Comparison of ENCODE assay signal across 1 cellular context in the genomic region with DNA sequence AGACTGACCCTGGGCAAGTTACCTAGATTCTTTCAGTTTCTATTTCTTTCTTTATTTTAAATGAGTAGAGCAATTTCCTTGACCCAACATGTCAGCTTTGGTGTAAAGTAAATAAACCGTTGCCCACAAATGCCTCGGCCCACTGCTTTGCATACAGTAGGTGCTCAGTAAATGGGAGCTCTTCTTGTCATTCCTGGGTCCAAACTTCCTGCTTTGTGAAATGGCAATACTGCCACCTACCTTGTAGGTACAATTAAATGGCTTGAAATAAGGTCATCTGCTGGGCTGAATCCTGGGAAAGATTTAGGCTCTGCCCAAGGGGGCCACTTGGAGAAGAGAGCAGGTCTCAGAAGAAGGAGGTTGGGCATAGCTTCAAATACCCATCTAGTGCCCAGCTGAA.
TF ChIP-seq lines count a peak whose summit lies in the region.

No MANE protein-coding gene starts in this region.

TF ChIP-seq in GM23338, 12 proteins besides CTCF, POLR2A, EP300 and RAD21 (continued from another document):
- TF ChIP-seq, protein P1, sequence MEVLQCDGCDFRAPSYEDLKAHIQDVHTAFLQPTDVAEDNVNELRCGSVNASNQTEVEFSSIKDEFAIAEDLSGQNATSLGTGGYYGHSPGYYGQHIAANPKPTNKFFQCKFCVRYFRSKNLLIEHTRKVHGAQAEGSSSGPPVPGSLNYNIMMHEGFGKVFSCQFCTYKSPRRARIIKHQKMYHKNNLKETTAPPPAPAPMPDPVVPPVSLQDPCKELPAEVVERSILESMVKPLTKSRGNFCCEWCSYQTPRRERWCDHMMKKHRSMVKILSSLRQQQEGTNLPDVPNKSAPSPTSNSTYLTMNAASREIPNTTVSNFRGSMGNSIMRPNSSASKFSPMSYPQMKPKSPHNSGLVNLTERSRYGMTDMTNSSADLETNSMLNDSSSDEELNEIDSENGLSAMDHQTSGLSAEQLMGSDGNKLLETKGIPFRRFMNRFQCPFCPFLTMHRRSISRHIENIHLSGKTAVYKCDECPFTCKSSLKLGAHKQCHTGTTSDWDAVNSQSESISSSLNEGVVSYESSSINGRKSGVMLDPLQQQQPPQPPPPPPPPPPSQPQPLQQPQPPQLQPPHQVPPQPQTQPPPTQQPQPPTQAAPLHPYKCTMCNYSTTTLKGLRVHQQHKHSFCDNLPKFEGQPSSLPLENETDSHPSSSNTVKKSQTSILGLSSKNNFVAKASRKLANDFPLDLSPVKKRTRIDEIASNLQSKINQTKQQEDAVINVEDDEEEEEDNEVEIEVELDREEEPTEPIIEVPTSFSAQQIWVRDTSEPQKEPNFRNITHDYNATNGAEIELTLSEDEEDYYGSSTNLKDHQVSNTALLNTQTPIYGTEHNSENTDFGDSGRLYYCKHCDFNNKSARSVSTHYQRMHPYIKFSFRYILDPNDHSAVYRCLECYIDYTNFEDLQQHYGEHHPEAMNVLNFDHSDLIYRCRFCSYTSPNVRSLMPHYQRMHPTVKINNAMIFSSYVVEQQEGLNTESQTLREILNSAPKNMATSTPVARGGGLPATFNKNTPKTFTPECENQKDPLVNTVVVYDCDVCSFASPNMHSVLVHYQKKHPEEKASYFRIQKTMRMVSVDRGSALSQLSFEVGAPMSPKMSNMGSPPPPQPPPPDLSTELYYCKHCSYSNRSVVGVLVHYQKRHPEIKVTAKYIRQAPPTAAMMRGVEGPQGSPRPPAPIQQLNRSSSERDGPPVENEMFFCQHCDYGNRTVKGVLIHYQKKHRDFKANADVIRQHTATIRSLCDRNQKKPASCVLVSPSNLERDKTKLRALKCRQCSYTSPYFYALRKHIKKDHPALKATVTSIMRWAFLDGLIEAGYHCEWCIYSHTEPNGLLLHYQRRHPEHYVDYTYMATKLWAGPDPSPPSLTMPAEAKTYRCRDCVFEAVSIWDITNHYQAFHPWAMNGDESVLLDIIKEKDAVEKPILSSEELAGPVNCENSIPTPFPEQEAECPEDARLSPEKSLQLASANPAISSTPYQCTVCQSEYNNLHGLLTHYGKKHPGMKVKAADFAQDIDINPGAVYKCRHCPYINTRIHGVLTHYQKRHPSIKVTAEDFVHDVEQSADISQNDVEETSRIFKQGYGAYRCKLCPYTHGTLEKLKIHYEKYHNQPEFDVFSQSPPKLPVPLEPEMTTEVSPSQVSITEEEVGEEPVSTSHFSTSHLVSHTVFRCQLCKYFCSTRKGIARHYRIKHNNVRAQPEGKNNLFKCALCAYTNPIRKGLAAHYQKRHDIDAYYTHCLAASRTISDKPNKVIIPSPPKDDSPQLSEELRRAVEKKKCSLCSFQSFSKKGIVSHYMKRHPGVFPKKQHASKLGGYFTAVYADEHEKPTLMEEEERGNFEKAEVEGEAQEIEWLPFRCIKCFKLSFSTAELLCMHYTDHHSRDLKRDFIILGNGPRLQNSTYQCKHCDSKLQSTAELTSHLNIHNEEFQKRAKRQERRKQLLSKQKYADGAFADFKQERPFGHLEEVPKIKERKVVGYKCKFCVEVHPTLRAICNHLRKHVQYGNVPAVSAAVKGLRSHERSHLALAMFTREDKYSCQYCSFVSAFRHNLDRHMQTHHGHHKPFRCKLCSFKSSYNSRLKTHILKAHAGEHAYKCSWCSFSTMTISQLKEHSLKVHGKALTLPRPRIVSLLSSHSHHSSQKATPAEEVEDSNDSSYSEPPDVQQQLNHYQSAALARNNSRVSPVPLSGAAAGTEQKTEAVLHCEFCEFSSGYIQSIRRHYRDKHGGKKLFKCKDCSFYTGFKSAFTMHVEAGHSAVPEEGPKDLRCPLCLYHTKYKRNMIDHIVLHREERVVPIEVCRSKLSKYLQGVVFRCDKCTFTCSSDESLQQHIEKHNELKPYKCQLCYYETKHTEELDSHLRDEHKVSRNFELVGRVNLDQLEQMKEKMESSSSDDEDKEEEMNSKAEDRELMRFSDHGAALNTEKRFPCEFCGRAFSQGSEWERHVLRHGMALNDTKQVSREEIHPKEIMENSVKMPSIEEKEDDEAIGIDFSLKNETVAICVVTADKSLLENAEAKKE (CRISPR knock-in tag; IDR thresholded peaks at IDR 0.05), result no peak
- no peak for TF ChIP-seq EZH2 (IDR thresholded peaks at IDR 0.05; ENCODE audit: low read depth, unreplicated experiment)
- TF ChIP-seq ZNF331 (CRISPR knock-in tag; IDR thresholded peaks at IDR 0.05; ENCODE audit: low read depth), result no peak
